Comparison of ENCODE assay signal across 18 cellular contexts in the genomic region with DNA sequence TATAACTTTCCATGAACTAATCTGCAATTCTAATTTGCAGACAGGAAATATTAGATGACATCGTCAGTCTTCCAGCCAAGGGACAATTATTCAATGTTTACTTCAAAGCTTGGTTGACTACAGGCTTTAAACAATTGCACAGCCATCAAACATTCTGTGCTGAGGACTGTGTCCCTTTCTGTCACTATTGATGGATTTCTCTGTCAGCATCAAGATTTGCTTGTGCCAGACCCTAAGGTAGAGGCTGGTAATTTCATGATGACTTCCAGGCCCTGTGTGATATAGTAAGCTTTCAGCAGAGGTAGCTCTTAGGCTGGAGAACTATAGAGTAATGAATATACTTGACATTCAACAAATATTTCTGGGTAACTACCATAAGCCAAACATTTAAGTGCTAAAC.
A peak's percentile ranks its signal among the peaks of the same experiment; 100 is the strongest.
DNase-seq lines count a peak whose midpoint lies in the region; ATAC-seq and TF ChIP-seq lines count a peak whose summit lies in the region.
"Had no signal": no experiment of that assay in that cellular context is flagged by ENCODE, and none has a peak within 500 bp of the region (broad histone marks: within the 10 kb centered on the region; RNA-seq: fewer than 3 reads in every experiment).

No MANE protein-coding gene starts in this region.

- ATAC-seq in IMR-90 (ENCODE audit: low read depth) (no peak), left lung (no peak)
- ATAC-seq: CD8-positive, alpha-beta T cell had no signal

- no peak for TF ChIP-seq CTCF in IMR-90 (conservative IDR thresholded peaks at IDR 0.05; ENCODE audit: low read depth, low read length)
- no peak for TF ChIP-seq CTCF in smooth muscle cell (IDR thresholded peaks at IDR 0.05; ENCODE audit: borderline replicate concordance, insufficient read depth, poor library complexity, severe bottlenecking)
- TF ChIP-seq CTCF in left lung (IDR thresholded peaks at IDR 0.05), result no peak

- TF ChIP-seq POLR2A in IMR-90 (IDR thresholded peaks at IDR 0.05; ENCODE audit: low read depth, low read length), result no peak

- BruUV-seq in IMR-90 (replicated peaks; lab: Mats Ljungman, UMichigan), result no TSS peak

- H4K91ac ChIP-seq in IMR-90 (ENCODE audit: insufficient read depth, low read depth, low read length), result no peak overlapping the region
- no peak overlapping the region for H4K91ac ChIP-seq in neuronal stem cell (ENCODE audit: low read depth, low read length, poor library complexity)

- no peak for DNase-seq in IMR-90
- peak; percentile 85 for DNase-seq in SK-N-DZ (ENCODE audit: low spot score)
- no peak for DNase-seq in neuronal stem cell (ENCODE audit: low spot score)
- no peak for DNase-seq in smooth muscle cell (lab: John Stamatoyannopoulos, UW; ENCODE audit: unreplicated experiment)
- no peak for DNase-seq in Kasumi-1 (lab: John Stamatoyannopoulos, UW)
- DNase-seq in activated gamma-delta T cell (lab: John Stamatoyannopoulos, UW), result no peak
- no peak for DNase-seq in activated CD4-positive, alpha-beta T cell treated with anti-CD3 and anti-CD28 coated beads for 1 hour
- no peak for DNase-seq in left lung
- DNase-seq: 8988T; ACHN; Caco-2; Calu3; CD4-positive, alpha-beta T cell; CD8-positive, alpha-beta T cell; DMS79 treated with DMSO at 0.1 percent for 48 hours; GF-D8 had no signal

- H4K5ac ChIP-seq in IMR-90 (ENCODE audit: low read depth, low read length), result no peak overlapping the region

- H3K18ac ChIP-seq in IMR-90 (ENCODE audit: low read depth, low read length) (no peak overlapping the region; the same call in 1 of the 2 replicates), neuronal stem cell (ENCODE audit: low read length) (no peak overlapping the region)

- peaks cover 5% of the 10 kb centered on the region for H3K4me1 ChIP-seq in IMR-90 (ENCODE audit: control insufficient read depth, insufficient read depth, low read length)
- H3K4me1 ChIP-seq in neuronal stem cell (ENCODE audit: control insufficient read depth in 2 of 2, insufficient read depth in 1 of 2, low read depth in 1 of 2, low read length in 2 of 2), result peaks cover 0 to 8% of the 10 kb centered on the region in 2 donors
- no peaks in the 10 kb centered on the region for H3K4me1 ChIP-seq in smooth muscle cell (ENCODE audit: low read depth)
- H3K4me1 ChIP-seq in left lung, result peaks cover 0 to 3% of the 10 kb centered on the region in 2 donors
- H3K4me1 ChIP-seq: BLaER1 treated with 17β-estradiol and CSF1 and Interleukin-3, amounts not matched to agents 10 nM and 100 nM; Caco-2 had no signal

- TF ChIP-seq RAD21 in IMR-90 (IDR thresholded peaks at IDR 0.05; ENCODE audit: low read length), result no peak

- H3K36me3 ChIP-seq in IMR-90 (ENCODE audit: control insufficient read depth, insufficient read depth, low read length), result no peaks in the 10 kb centered on the region
- H3K36me3 ChIP-seq in neuronal stem cell (replicated peaks in 1 of 2; ENCODE audit: control insufficient read depth in 2 of 2, insufficient read depth in 2 of 2, low read length in 2 of 2), result no peaks in the 10 kb centered on the region
- no peaks in the 10 kb centered on the region for H3K36me3 ChIP-seq in smooth muscle cell (ENCODE audit: low read depth)
- H3K36me3 ChIP-seq in left lung, result no peaks in the 10 kb centered on the region
- H3K36me3 ChIP-seq: BLaER1 treated with 17β-estradiol and CSF1 and Interleukin-3, amounts not matched to agents 10 nM and 100 nM had no signal

- H3K79me2 ChIP-seq in smooth muscle cell (ENCODE audit: low read depth), result no peaks in the 10 kb centered on the region

- dilution Hi-C loops in IMR-90 (cut with HindIII; ENCODE audit: low sequenced_read_pairs, unreplicated experiment), result no loop called here

- H3K14ac ChIP-seq in IMR-90 (replicated peaks; ENCODE audit: low read depth, low read length) (no peak overlapping the region; the same call in 1 of the 2 replicates), neuronal stem cell (ENCODE audit: low read length) (no peak overlapping the region)

- no peaks in the 10 kb centered on the region for H3K79me1 ChIP-seq in IMR-90 (ENCODE audit: low read depth in 1 of 2, low read length in 2 of 2)
- H3K79me1 ChIP-seq in neuronal stem cell (ENCODE audit: low read depth, low read length), result no peaks in the 10 kb centered on the region

- POLR2A ChIA-PET in IMR-90 (lab: Charles Lee; ENCODE audit: unreplicated experiment), result no interaction called here

- H3K27ac ChIP-seq in IMR-90 (ENCODE audit: insufficient read depth, low read length) (no peak overlapping the region), neuronal stem cell (replicated peaks; ENCODE audit: low read length) (no peak overlapping the region), smooth muscle cell (ENCODE audit: low read depth) (peak overlapping the region; percentile 89), left lung (no peak overlapping the region)
- H3K27ac ChIP-seq: BLaER1 treated with 17β-estradiol and CSF1 and Interleukin-3, amounts not matched to agents 10 nM and 100 nM; C4-2B had no signal

- H3K4me3 ChIP-seq in IMR-90 (ENCODE audit: insufficient read depth, low read depth, low read length) (no peak overlapping the region), neuronal stem cell (ENCODE audit: low read length in 2 of 2) (no peak overlapping the region), smooth muscle cell (no peak overlapping the region), left lung (no peak overlapping the region)
- H3K4me3 ChIP-seq: BLaER1 treated with 17β-estradiol and CSF1 and Interleukin-3, amounts not matched to agents 10 nM and 100 nM had no signal

- H3K23ac ChIP-seq in IMR-90 (ENCODE audit: low read depth, low read length) (no peak overlapping the region), neuronal stem cell (ENCODE audit: low read depth, low read length, poor library complexity) (no peak overlapping the region)

- no peak overlapping the region for H2BK5ac ChIP-seq in IMR-90 (ENCODE audit: low read depth, low read length, poor library complexity, severe bottlenecking)
- no peak overlapping the region for H2BK5ac ChIP-seq in neuronal stem cell (ENCODE audit: low read length)

- H2AK5ac ChIP-seq in IMR-90 (ENCODE audit: low read depth, low read length) (no peak overlapping the region), neuronal stem cell (ENCODE audit: low read depth, low read length) (no peak overlapping the region)

- H4K8ac ChIP-seq in IMR-90 (ENCODE audit: low read depth in 2 of 2, low read length in 2 of 2), result no peak overlapping the region
- H4K8ac ChIP-seq in neuronal stem cell (ENCODE audit: low read depth, low read length), result no peak overlapping the region

- CTCF ChIA-PET in IMR-90 (lab: Yijun Ruan, JAX), result no interaction called here

- H3K4me2 ChIP-seq in IMR-90 (ENCODE audit: low read depth, low read length) (no peak overlapping the region), neuronal stem cell (ENCODE audit: insufficient read depth, low read length, poor library complexity, severe bottlenecking) (no peak overlapping the region), smooth muscle cell (peak overlapping the region; percentile 45)
- H3K4me2 ChIP-seq: BLaER1 treated with 17β-estradiol and CSF1 and Interleukin-3, amounts not matched to agents 10 nM and 100 nM had no signal

- H2BK12ac ChIP-seq in neuronal stem cell (ENCODE audit: low read length), result no peak overlapping the region

- peaks cover 9% of the 10 kb centered on the region for H3K9me3 ChIP-seq in IMR-90 (ENCODE audit: control insufficient read depth, insufficient read depth, low read length)
- H3K9me3 ChIP-seq in neuronal stem cell (replicated peaks in 1 of 2; ENCODE audit: control insufficient read depth in 2 of 2, insufficient read depth in 1 of 2, low read depth in 1 of 2, low read length in 2 of 2), result peaks cover 0 to 3% of the 10 kb centered on the region in 2 donors
- H3K9me3 ChIP-seq in smooth muscle cell (replicated peaks; ENCODE audit: low read depth), result no peaks in the 10 kb centered on the region
- peaks cover 0 to 8% of the 10 kb centered on the region in 2 donors for H3K9me3 ChIP-seq in left lung

- H3K9ac ChIP-seq in IMR-90 (ENCODE audit: low read depth, low read length), result no peak overlapping the region
- H3K9ac ChIP-seq in neuronal stem cell (ENCODE audit: low read depth, low read length, poor library complexity), result no peak overlapping the region
- peak overlapping the region; percentile 57 for H3K9ac ChIP-seq in smooth muscle cell (ENCODE audit: low read depth)
- H3K9ac ChIP-seq: BLaER1 treated with 17β-estradiol and CSF1 and Interleukin-3, amounts not matched to agents 10 nM and 100 nM had no signal

- no peaks in the 10 kb centered on the region for H4K20me1 ChIP-seq in IMR-90 (ENCODE audit: insufficient read depth, low read length)
- no peaks in the 10 kb centered on the region for H4K20me1 ChIP-seq in smooth muscle cell (ENCODE audit: low read depth)
- H4K20me1 ChIP-seq: BLaER1 treated with 17β-estradiol and CSF1 and Interleukin-3, amounts not matched to agents 10 nM and 100 nM had no signal

- intact Hi-C loops in IMR-90 (cut with micrococcal nuclease), result loop anchor here (10.0 kb wide), 1 partner anchor 753 kb away; a partner anchor contains a TSS
- intact Hi-C loops in left lung (cut with DNase I), result no loop called here

- H2AFZ ChIP-seq in IMR-90 (replicated peaks; ENCODE audit: low read length, poor library complexity) (no peak overlapping the region), neuronal stem cell (ENCODE audit: low read length) (peak overlapping the region; percentile 21), smooth muscle cell (ENCODE audit: low read depth) (no peak overlapping the region)

- H3K27me3 ChIP-seq in IMR-90 (ENCODE audit: control insufficient read depth, insufficient read depth, low read length), result no peaks in the 10 kb centered on the region
- H3K27me3 ChIP-seq in neuronal stem cell (ENCODE audit: control insufficient read depth in 3 of 3, insufficient read depth in 3 of 3, low read depth in 1 of 3, low read length in 3 of 3), result no peaks in the 10 kb centered on the region
- H3K27me3 ChIP-seq in smooth muscle cell (ENCODE audit: low read depth), result no peaks in the 10 kb centered on the region
- H3K27me3 ChIP-seq in left lung, result no peaks in the 10 kb centered on the region
- H3K27me3 ChIP-seq: BLaER1 treated with 17β-estradiol and CSF1 and Interleukin-3, amounts not matched to agents 10 nM and 100 nM had no signal

- no peak overlapping the region for H2AK9ac ChIP-seq in IMR-90 (replicated peaks; ENCODE audit: low read depth, low read length, poor library complexity)

- in situ Hi-C loops in IMR-90 (cut with MboI; ENCODE audit: low sequenced_read_pairs), result no loop called here

- H2BK120ac ChIP-seq in IMR-90 (ENCODE audit: low read depth, low read length), result no peak overlapping the region
- no peak overlapping the region for H2BK120ac ChIP-seq in neuronal stem cell (ENCODE audit: low read depth, low read length)

- H3K4ac ChIP-seq in IMR-90 (ENCODE audit: low read depth, low read length) (no peak overlapping the region), neuronal stem cell (ENCODE audit: low read length) (no peak overlapping the region)

- H3K9me1 ChIP-seq in IMR-90 (ENCODE audit: insufficient read depth, low read length), result no peaks in the 10 kb centered on the region; the same call in 1 of the 2 replicates

- no peak overlapping the region for H3K56ac ChIP-seq in IMR-90 (ENCODE audit: extremely low read depth, insufficient read depth, low read length)

- no peak overlapping the region for H2BK15ac ChIP-seq in IMR-90 (ENCODE audit: low read depth, low read length)
- H2BK15ac ChIP-seq in neuronal stem cell (ENCODE audit: low read length), result no peak overlapping the region

- peaks cover 8% of the 10 kb centered on the region for H3F3A ChIP-seq in smooth muscle cell (ENCODE audit: low read depth)

- no peak overlapping the region for H2BK20ac ChIP-seq in IMR-90 (ENCODE audit: low read depth, low read length)

- WGBS in IMR-90 (ENCODE audit: extremely low coverage in 2 of 2, insufficient read length in 1 of 2), 2 experiments, result no CpG with 5 or more reads among the region's 1 CpG
- WGBS in neuronal stem cell (ENCODE audit: extremely low coverage in 2 of 2, insufficient read length in 2 of 2, insufficient replicate concordance in 1 of 2), 2 donors, result no CpG with 5 or more reads among the region's 1 CpG
- 22% methylated on average over 1 of the region's 1 CpG for WGBS in smooth muscle cell (ENCODE audit: low lambda C conversion rate)
